Comparison of ENCODE assay signal across 8 cellular contexts in the genomic region with DNA sequence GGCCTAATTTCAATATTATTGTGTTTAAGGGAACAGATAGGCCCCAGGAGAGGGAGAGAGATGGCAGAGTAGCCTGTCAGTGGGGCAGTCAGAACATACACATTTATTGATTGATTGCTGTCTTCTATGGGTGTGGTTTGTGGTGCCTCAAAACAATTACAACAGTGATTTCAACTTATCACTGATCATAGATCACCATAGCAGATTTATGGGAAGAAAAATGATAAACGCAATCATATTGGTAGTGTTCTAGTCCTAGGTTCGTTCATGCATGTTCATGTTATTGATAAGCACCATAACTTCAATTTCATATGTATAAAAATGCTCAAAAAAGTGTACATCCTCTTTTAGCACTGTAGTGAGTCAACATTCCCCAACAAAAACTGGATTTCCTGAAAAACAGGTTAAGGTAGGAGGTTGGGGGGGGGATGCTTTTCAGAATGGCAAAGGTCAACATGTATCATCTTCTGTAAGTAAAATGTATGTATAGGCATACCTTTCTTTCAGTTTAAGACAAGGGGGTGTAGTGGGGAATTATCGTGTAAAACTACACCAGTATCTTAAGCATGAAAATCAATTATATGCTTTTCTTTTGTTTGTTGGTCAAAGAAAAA. TPM values are rescaled to one million over a fixed set of nuclear protein-coding genes. Genes with fewer than 3 reads are reported as not detected.
DNase-seq lines count a peak whose midpoint lies in the region; ATAC-seq and TF ChIP-seq lines count a peak whose summit lies in the region.

No MANE protein-coding gene starts in this region.

- no peak overlapping the region for H3K4ac ChIP-seq in mesenchymal stem cell (ENCODE audit: low read depth in 1 of 2, low read length in 2 of 2)

- H4K91ac ChIP-seq in mesenchymal stem cell (ENCODE audit: low read length), result no peak overlapping the region

- H3K27me3 Mint-ChIP-seq in brain, result peaks cover 5% of the 10 kb centered on the region

- peak overlapping the region; percentile 88 to 99 (median 98) for H3K27ac Mint-ChIP-seq in brain

- peaks cover 27% of the 10 kb centered on the region for H3K36me3 Mint-ChIP-seq in brain

- H2AFZ ChIP-seq in mesenchymal stem cell (ENCODE audit: low read depth, low read length), result no peak overlapping the region

- peaks cover 0 to 4% (median 0%) of the 10 kb centered on the region in 5 experiments for H3K9me3 Mint-ChIP-seq in brain

- no peak for ATAC-seq in heart right ventricle
- no peak for ATAC-seq in Right ventricle myocardium superior (ENCODE audit: poor library complexity)
- no peak for ATAC-seq in HG03039 (IDR thresholded peaks at IDR 0.05; ENCODE audit: unreplicated experiment)

- no peaks in the 10 kb centered on the region for H3K9me3 ChIP-seq in heart right ventricle
- no peaks in the 10 kb centered on the region for H3K9me3 ChIP-seq in mesenchymal stem cell (ENCODE audit: control insufficient read depth, low read length)
- no peaks in the 10 kb centered on the region for H3K9me3 ChIP-seq in uterus

- H3K4me2 ChIP-seq in mesenchymal stem cell (ENCODE audit: low read length, poor library complexity, severe bottlenecking), result peak overlapping the region; percentile 18

- TF ChIP-seq POLR2A in uterus (IDR thresholded peaks at IDR 0.05), result no peak

- DNase-seq in heart right ventricle (no peak), Right ventricle myocardium superior (no peak), mesenchymal stem cell (no peak), uterus (no peak), cerebellar nuclear complex (lab: John Stamatoyannopoulos, UW) (no peak), NCI-H1105 treated with DMSO at 0.1 percent for 48 hours (lab: John Stamatoyannopoulos, UW) (no peak)

- H3K4me3 ChIP-seq in heart right ventricle (peak overlapping the region; percentile 71 to 96 (median 85)), mesenchymal stem cell (ENCODE audit: insufficient read depth in 1 of 2, low read depth in 1 of 2, low read length in 2 of 2) (peak overlapping the region in 1 of 2 experiments; percentile 97), uterus (peak overlapping the region; percentile 46 to 91)

- H3K9ac ChIP-seq in mesenchymal stem cell (ENCODE audit: low read length), result peak overlapping the region; percentile 92

- WGBS in heart right ventricle, 2 donors, result 50 to 66% methylated on average over 3 of the region's 3 CpGs
- WGBS in mesenchymal stem cell, result 100% methylated on average over 1 of the region's 3 CpGs

- no peak overlapping the region for H4K8ac ChIP-seq in mesenchymal stem cell (ENCODE audit: low read length)

- H3K4me1 Mint-ChIP-seq in brain, result peaks cover 56% of the 10 kb centered on the region

- no peaks in the 10 kb centered on the region for H3K27me3 ChIP-seq in heart right ventricle
- H3K27me3 ChIP-seq in mesenchymal stem cell (ENCODE audit: control insufficient read depth in 1 of 2, insufficient read depth in 1 of 2, low read length in 2 of 2), result no peaks in the 10 kb centered on the region
- no peaks in the 10 kb centered on the region for H3K27me3 ChIP-seq in uterus

- no peak overlapping the region for H2AK5ac ChIP-seq in mesenchymal stem cell (ENCODE audit: low read length, severe bottlenecking)

- no peak overlapping the region for H2BK120ac ChIP-seq in mesenchymal stem cell (ENCODE audit: low read depth, low read length)

- H3K14ac ChIP-seq in mesenchymal stem cell (ENCODE audit: low read length in 2 of 2), result no peak overlapping the region

- H3K18ac ChIP-seq in mesenchymal stem cell (ENCODE audit: low read depth in 1 of 2, low read length in 2 of 2), result no peak overlapping the region

- H3K4me3 Mint-ChIP-seq in brain, result peak overlapping the region; percentile 85 to 100 (median 95)

- no peak overlapping the region for H2BK15ac ChIP-seq in mesenchymal stem cell (ENCODE audit: low read depth, poor library complexity, severe bottlenecking)

- H3K79me1 ChIP-seq in mesenchymal stem cell (replicated peaks; ENCODE audit: low read length, poor library complexity, severe bottlenecking), result no peaks in the 10 kb centered on the region

- TF ChIP-seq CTCF in heart right ventricle (IDR thresholded peaks at IDR 0.05) (no peak), brain (conservative IDR thresholded peaks at IDR 0.05) (no peak), uterus (IDR thresholded peaks at IDR 0.05) (no peak)

- peak overlapping the region in 9 of 10 donors; percentile 92 to 98 (median 96) for H3K27ac ChIP-seq in heart right ventricle
- no peak overlapping the region for H3K27ac ChIP-seq in mesenchymal stem cell (ENCODE audit: low read length, poor library complexity, severe bottlenecking)
- H3K27ac ChIP-seq in uterus, result peak overlapping the region; percentile 96 to 97

- H3K36me3 ChIP-seq in heart right ventricle (peaks cover 0 to 15% (median 0%) of the 10 kb centered on the region in 9 donors), mesenchymal stem cell (ENCODE audit: control insufficient read depth in 1 of 2, insufficient read depth in 2 of 2, low read depth in 1 of 2, low read length in 2 of 2) (peaks cover 0 to 3% of the 10 kb centered on the region in 2 experiments), uterus (no peaks in the 10 kb centered on the region)

- no peak overlapping the region for H3K23ac ChIP-seq in mesenchymal stem cell (ENCODE audit: low read length in 2 of 2)

- intact Hi-C loops in heart right ventricle (cut with DNase I), result loop anchor here in 2 of 10 donors (5.0 to 10.0 kb wide), 2 partner anchors 108 to 110 kb away; a partner anchor contains a TSS
- intact Hi-C loops in Right ventricle myocardium superior (cut with DNase I), result no loop called here
- intact Hi-C loops in uterus (cut with DNase I; ENCODE audit: low total_unique reads), result loop anchor here (5.0 kb wide), 1 partner anchor 155 kb away; no protein-coding TSS in a partner anchor

- H3K4me1 ChIP-seq in heart right ventricle, result peaks cover 2 to 46% (median 37%) of the 10 kb centered on the region in 9 donors
- peaks cover 1% of the 10 kb centered on the region for H3K4me1 ChIP-seq in mesenchymal stem cell (ENCODE audit: control insufficient read depth, insufficient read depth, low read depth, low read length)
- peaks cover 0 to 6% of the 10 kb centered on the region in 2 donors for H3K4me1 ChIP-seq in uterus

- H2BK5ac ChIP-seq in mesenchymal stem cell (ENCODE audit: low read depth, low read length, poor library complexity, severe bottlenecking), result no peak overlapping the region

- no peak overlapping the region for H2BK12ac ChIP-seq in mesenchymal stem cell (ENCODE audit: low read length in 2 of 2)

RNA-seq across cellular contexts. Expression of a gene that starts 1.0 kb away (rescaled TPM):
- total RNA-seq in heart right ventricle (10 to 100 TPM; 11.8 to 21.1 (median 14.3) TPM), Right ventricle myocardium superior (12.2 TPM), uterus (100 to 1,000 TPM in 1 of 4 donors, 10 to 100 TPM in 3; 33.8 to 102 (median 51.9) TPM)
- polyA plus RNA-seq in heart right ventricle (1 to 10 TPM; 4.7 to 6.4 TPM), brain (ENCODE audit: insufficient read depth, low read depth, low replicate concordance) (18.3 TPM)
- 27.9 TPM for polyA plus RNA-seq in mesenchymal stem cell (2013, experiment 1 of 2)
- 28.9 TPM for polyA plus RNA-seq in mesenchymal stem cell (2013, experiment 2 of 2)
